17 cellular contexts compared by ENCODE assay signal in genomic region chr17:79213305-79213704, GRCh38.
"Had no signal": no experiment of that assay in that cellular context is flagged by ENCODE, and none has a peak within 500 bp of the region (broad histone marks: within the 10 kb centered on the region; RNA-seq: fewer than 3 reads in every experiment).

No MANE protein-coding gene starts in this region.

- H3K36me3 ChIP-seq: gastrocnemius medialis, stomach, thoracic aorta had no signal

- H3K9me3 ChIP-seq: gastrocnemius medialis, stomach, thoracic aorta had no signal

- H3K27ac ChIP-seq: coronary artery, gastrocnemius medialis, stomach, thoracic aorta had no signal

- FAIRE-seq: endometrium, islet of Langerhans, small intestine had no signal

- DNase-seq: effector CD8-positive, alpha-beta T cell; gastrocnemius medialis; kidney glomerular epithelial cell; mammary epithelial cell; naive thymus-derived CD4-positive, alpha-beta T cell; posterior cingulate gyrus; small intestine; stimulated activated CD4-positive, alpha-beta T cell treated with anti-CD3 and anti-CD28 coated beads, Interleukin-12 subunit alpha, Interleukin-12 subunit beta, amount 100 ng/mL, for 4 hours; stimulated activated naive CD4-positive, alpha-beta T cell; stomach; substantia nigra; trophoblast cell had no signal

- H3K4me1 ChIP-seq: stomach had no signal

- H3K4me3 ChIP-seq: coronary artery, gastrocnemius medialis, stomach, thoracic aorta had no signal

- ATAC-seq: esophagus mucosa; gastrocnemius medialis; naive thymus-derived CD4-positive, alpha-beta T cell had no signal
